In genomic region chr15:40807028-40807887, GRCh38 we compare ENCODE assay signal across 8 cellular contexts. TPM values are rescaled to one million over a fixed set of nuclear protein-coding genes. Genes with fewer than 3 reads are reported as not detected.
DNase-seq lines count a peak whose midpoint lies in the region; ATAC-seq and TF ChIP-seq lines count a peak whose summit lies in the region.

DNAJC17 (minus strand) TSS chr15:40807473; CDS start chr15:40807446, 27 bp downstream.
ZFYVE19 (plus strand) TSS chr15:40807089; CDS start chr15:40807590, 501 bp downstream.

- H3K27ac ChIP-seq in right atrium auricular region (peak within 1 kb of the TSS; percentile 92 to 94), uterus (peak within 1 kb of the TSS; percentile 93 to 94)

- H3K4me3 ChIP-seq in right atrium auricular region (peak within 1 kb of the TSS; percentile 83 to 86), uterus (peak within 1 kb of the TSS; percentile 79 to 99)

- ATAC-seq in GM18499 (IDR thresholded peaks at IDR 0.05; ENCODE audit: insufficient read depth, unreplicated experiment) (peak; percentile 80), HG02943 (IDR thresholded peaks at IDR 0.05; ENCODE audit: low read depth, unreplicated experiment) (peak; percentile 90)

- intact Hi-C loops in T-helper 2 cell treated with Interferon-gamma antibody and Interleukin-4, amounts not matched to agents 100 ng/mL and 5 ng/mL, for 36 hours (cut with micrococcal nuclease) = loop anchor here (1.0 to 2.0 kb wide), 7 partner anchors 43 to 308 kb away; partner anchors contain the start of genes CCDC32, CHAC1, GCHFR and RAD51
- intact Hi-C loops in uterus (cut with DNase I; ENCODE audit: low total_unique reads) = no loop called here

- peaks cover 9% of the 10 kb centered on the region for H3K36me3 ChIP-seq in right atrium auricular region
- H3K36me3 ChIP-seq in uterus = no peaks in the 10 kb centered on the region

- DNase-seq in NCI-H187 treated with DMSO at 0.1 percent for 48 hours (lab: John Stamatoyannopoulos, UW) = peak; percentile 73
- peak; percentile 66 to 99 (median 96) for DNase-seq in anterior cingulate cortex (lab: John Stamatoyannopoulos, UW)
- DNase-seq in right atrium auricular region (ENCODE audit: low spot score) = peak; percentile 97
- DNase-seq in pulmonary artery endothelial cell (ENCODE audit: low read depth, low spot score) = peak; percentile 92
- peak; percentile 95 to 96 for DNase-seq in uterus

- TF ChIP-seq CTCF in right atrium auricular region (IDR thresholded peaks at IDR 0.05) (no peak), uterus (IDR thresholded peaks at IDR 0.05) (peak in 2 of 4 experiments; percentile 18 to 39)

- H3K4me1 ChIP-seq in right atrium auricular region (peaks cover 0 to 27% of the 10 kb centered on the region in 2 donors), uterus (peaks cover 0 to 11% of the 10 kb centered on the region in 2 donors)

- no peaks in the 10 kb centered on the region for H3K27me3 ChIP-seq in right atrium auricular region
- H3K27me3 ChIP-seq in uterus = no peaks in the 10 kb centered on the region

- peak; percentile 34 to 42 for TF ChIP-seq POLR2A in uterus (IDR thresholded peaks at IDR 0.05)

- H3K9me3 ChIP-seq in right atrium auricular region (no peaks in the 10 kb centered on the region), uterus (no peaks in the 10 kb centered on the region)

RNA-seq across cellular contexts. Expression of gene DNAJC17, which starts in this region (rescaled TPM):
- 41.5 and 43.2 TPM in 2 replicates for total RNA-seq in T-helper 2 cell treated with Interferon-gamma antibody and Interleukin-4, amounts not matched to agents 100 ng/mL and 5 ng/mL, for 36 hours
- 10 to 100 TPM; 11.6 to 15.7 TPM for total RNA-seq in right atrium auricular region
- 38.2 and 48.7 TPM in 2 replicates for total RNA-seq in pulmonary artery endothelial cell
- total RNA-seq in uterus = 10 to 100 TPM in 3 of 4 donors, 1 to 10 TPM in 1; 6.1 to 79.4 (median 32.5) TPM

RNA-seq across cellular contexts. Expression of gene ZFYVE19, which starts in this region (rescaled TPM):
- total RNA-seq in T-helper 2 cell treated with Interferon-gamma antibody and Interleukin-4, amounts not matched to agents 100 ng/mL and 5 ng/mL, for 36 hours = 32.6 and 35.4 TPM in 2 replicates
- total RNA-seq in right atrium auricular region (10 to 100 TPM; 10.1 to 14.8 TPM), pulmonary artery endothelial cell (13.9 and 25.8 TPM in 2 replicates), uterus (10 to 100 TPM in 3 of 4 donors, 1 to 10 TPM in 1; 5.6 to 37.5 (median 15.2) TPM)

Comparison
In these comparisons a context has a peak if more than half of its experiments do, and no peak if none do; other contexts are left out.
1. Peak in every context shown above with its lines: DNase-seq, ATAC-seq, H3K4me3 ChIP-seq and H3K27ac ChIP-seq.